Comparison of ENCODE assay signal across 1 cellular context in genomic region chr19:48720251-48720612, GRCh38.
TF ChIP-seq lines count a peak whose summit lies in the region.

No MANE protein-coding gene starts in this region.

TF ChIP-seq in HepG2, 621 proteins besides CTCF, POLR2A, EP300 and RAD21:
- TF ChIP-seq HMGXB4 (CRISPR knock-in tag; IDR thresholded peaks at IDR 0.05; ENCODE audit: borderline replicate concordance in 1 of 2, low read depth in 1 of 2) (peak in 1 of 2 experiments; percentile 3; a peak in 1 of 4 replicates), TBP (CRISPR knock-in tag; IDR thresholded peaks at IDR 0.05) (0 out of 2 replicates have a peak, but pooled peaks have one; percentile 18), IKZF4 (CRISPR knock-in tag; IDR thresholded peaks at IDR 0.05; ENCODE audit: borderline replicate concordance, low read depth, not compliant biosample characterization) (peak; percentile 22), HDAC1 (CRISPR knock-in tag; IDR thresholded peaks at IDR 0.05) (peak; percentile 67; the same call in 1 of the 2 replicates), RFX3 (CRISPR knock-in tag; IDR thresholded peaks at IDR 0.05) (no peak), POGK (CRISPR knock-in tag; conservative IDR thresholded peaks at IDR 0.05) (0 out of 2 replicates have a peak, but pooled peaks have one; percentile 2), MAZ (IDR thresholded peaks at IDR 0.05; ENCODE audit: borderline replicate concordance, low read depth, low read length) (no peak), MAZ (CRISPR knock-in tag; IDR thresholded peaks at IDR 0.05; ENCODE audit: low read depth) (0 out of 2 replicates have a peak, but pooled peaks have one; percentile 57), PHF5A (CRISPR knock-in tag; IDR thresholded peaks at IDR 0.05; ENCODE audit: low read depth, unreplicated experiment) (no peak), SNAPC4 (CRISPR knock-in tag; IDR thresholded peaks at IDR 0.05) (0 out of 2 replicates have a peak, but pooled peaks have one; percentile 13), ZNF850 (CRISPR knock-in tag; conservative IDR thresholded peaks at IDR 0.05) (no peak), SNAI1 (CRISPR knock-in tag; IDR thresholded peaks at IDR 0.05; ENCODE audit: borderline replicate concordance) (peak; percentile 18; the same call in 1 of the 2 replicates), ZNF772 (CRISPR knock-in tag; IDR thresholded peaks at IDR 0.05) (no peak), HOXA5 (CRISPR knock-in tag; IDR thresholded peaks at IDR 0.05) (peak; percentile 17; the same call in 1 of the 2 replicates), PHF21A (CRISPR knock-in tag; IDR thresholded peaks at IDR 0.05) (peak; percentile 51; the same call in 1 of the 2 replicates), ZNF709 (CRISPR knock-in tag; IDR thresholded peaks at IDR 0.05) (0 out of 2 replicates have a peak, but pooled peaks have one; percentile 20), HCFC1 (IDR thresholded peaks at IDR 0.05; ENCODE audit: low read depth, low read length) (no peak), ZNF564 (CRISPR knock-in tag; IDR thresholded peaks at IDR 0.05) (0 out of 2 replicates have a peak, but pooled peaks have one; percentile 4), ONECUT2 (CRISPR knock-in tag; IDR thresholded peaks at IDR 0.05) (no peak), ZBTB43 (CRISPR knock-in tag; conservative IDR thresholded peaks at IDR 0.05) (0 out of 2 replicates have a peak, but pooled peaks have one; percentile 57)
- TF ChIP-seq, protein P1, sequence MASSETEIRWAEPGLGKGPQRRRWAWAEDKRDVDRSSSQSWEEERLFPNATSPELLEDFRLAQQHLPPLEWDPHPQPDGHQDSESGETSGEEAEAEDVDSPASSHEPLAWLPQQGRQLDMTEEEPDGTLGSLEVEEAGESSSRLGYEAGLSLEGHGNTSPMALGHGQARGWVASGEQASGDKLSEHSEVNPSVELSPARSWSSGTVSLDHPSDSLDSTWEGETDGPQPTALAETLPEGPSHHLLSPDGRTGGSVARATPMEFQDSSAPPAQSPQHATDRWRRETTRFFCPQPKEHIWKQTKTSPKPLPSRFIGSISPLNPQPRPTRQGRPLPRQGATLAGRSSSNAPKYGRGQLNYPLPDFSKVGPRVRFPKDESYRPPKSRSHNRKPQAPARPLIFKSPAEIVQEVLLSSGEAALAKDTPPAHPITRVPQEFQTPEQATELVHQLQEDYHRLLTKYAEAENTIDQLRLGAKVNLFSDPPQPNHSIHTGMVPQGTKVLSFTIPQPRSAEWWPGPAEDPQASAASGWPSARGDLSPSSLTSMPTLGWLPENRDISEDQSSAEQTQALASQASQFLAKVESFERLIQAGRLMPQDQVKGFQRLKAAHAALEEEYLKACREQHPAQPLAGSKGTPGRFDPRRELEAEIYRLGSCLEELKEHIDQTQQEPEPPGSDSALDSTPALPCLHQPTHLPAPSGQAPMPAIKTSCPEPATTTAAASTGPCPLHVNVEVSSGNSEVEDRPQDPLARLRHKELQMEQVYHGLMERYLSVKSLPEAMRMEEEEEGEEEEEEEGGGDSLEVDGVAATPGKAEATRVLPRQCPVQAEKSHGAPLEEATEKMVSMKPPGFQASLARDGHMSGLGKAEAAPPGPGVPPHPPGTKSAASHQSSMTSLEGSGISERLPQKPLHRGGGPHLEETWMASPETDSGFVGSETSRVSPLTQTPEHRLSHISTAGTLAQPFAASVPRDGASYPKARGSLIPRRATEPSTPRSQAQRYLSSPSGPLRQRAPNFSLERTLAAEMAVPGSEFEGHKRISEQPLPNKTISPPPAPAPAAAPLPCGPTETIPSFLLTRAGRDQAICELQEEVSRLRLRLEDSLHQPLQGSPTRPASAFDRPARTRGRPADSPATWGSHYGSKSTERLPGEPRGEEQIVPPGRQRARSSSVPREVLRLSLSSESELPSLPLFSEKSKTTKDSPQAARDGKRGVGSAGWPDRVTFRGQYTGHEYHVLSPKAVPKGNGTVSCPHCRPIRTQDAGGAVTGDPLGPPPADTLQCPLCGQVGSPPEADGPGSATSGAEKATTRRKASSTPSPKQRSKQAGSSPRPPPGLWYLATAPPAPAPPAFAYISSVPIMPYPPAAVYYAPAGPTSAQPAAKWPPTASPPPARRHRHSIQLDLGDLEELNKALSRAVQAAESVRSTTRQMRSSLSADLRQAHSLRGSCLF (CRISPR knock-in tag; IDR thresholded peaks at IDR 0.05; ENCODE audit: borderline replicate concordance), result 0 out of 2 replicates have a peak, but pooled peaks have one; percentile 18
- TF ChIP-seq, protein P2, sequence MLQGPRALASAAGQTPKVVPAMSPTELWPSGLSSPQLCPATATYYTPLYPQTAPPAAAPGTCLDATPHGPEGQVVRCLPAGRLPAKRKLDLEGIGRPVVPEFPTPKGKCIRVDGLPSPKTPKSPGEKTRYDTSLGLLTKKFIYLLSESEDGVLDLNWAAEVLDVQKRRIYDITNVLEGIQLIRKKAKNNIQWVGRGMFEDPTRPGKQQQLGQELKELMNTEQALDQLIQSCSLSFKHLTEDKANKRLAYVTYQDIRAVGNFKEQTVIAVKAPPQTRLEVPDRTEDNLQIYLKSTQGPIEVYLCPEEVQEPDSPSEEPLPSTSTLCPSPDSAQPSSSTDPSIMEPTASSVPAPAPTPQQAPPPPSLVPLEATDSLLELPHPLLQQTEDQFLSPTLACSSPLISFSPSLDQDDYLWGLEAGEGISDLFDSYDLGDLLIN (CRISPR knock-in tag; IDR thresholded peaks at IDR 0.05; ENCODE audit: borderline replicate concordance), result no peak
TF ChIP-seq in HepG2: peak in this region for 14.
